ENCODE assay signal across 11 cellular contexts in the genomic region with DNA sequence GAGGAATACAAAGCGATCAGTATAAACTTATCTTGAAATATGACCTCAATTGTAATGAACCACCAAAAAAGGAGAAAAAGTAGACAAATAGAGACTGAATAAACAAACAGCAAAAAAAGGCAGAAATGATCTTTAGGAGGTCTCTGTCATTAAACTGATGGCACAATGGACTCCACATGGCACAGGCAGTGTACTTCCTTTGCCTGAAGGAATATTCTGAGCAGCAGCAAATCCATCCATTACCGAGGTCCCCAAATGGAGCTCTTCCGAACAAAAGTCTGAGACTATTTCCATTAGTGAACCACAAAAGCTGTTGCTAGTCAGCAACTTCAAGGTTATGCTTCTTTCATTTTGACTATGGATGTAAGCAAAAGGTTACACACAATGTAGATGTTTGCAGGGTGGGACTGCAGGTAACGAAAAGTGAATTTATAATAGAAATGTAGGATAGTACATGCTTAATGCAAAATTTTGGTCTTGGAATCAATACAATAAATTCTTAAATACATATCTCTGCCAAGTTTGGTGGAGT. TPM values are rescaled to one million over a fixed set of nuclear protein-coding genes. Genes with fewer than 3 reads are reported as not detected.
DNase-seq lines count a peak whose midpoint lies in the region; ATAC-seq and FAIRE-seq lines count a peak whose summit lies in the region.
"Had no signal": no experiment of that assay in that cellular context is flagged by ENCODE, and none has a peak within 500 bp of the region (broad histone marks: within the 10 kb centered on the region; RNA-seq: fewer than 3 reads in every experiment).

No MANE protein-coding gene starts in this region.

- no peaks in the 10 kb centered on the region for H3K9me3 Mint-ChIP-seq in activated CD4-positive, alpha-beta memory T cell treated with anti-CD3 and anti-CD28 coated beads for 36 hours

- H3K27me3 Mint-ChIP-seq in activated CD4-positive, alpha-beta memory T cell treated with anti-CD3 and anti-CD28 coated beads for 36 hours: no peaks in the 10 kb centered on the region

- no peak overlapping the region for H3K4me3 ChIP-seq in small intestine (ENCODE audit: low read depth in 1 of 2, low read length in 2 of 2)

- no peak for FAIRE-seq in small intestine (lab: Jason Lieb, UNC)

- CTCF ChIA-PET in activated CD4-positive, alpha-beta memory T cell treated with anti-CD3 and anti-CD28 coated beads for 36 hours (lab: Charles Lee): interaction anchor here (0.7 kb wide), 1 partner anchor 270 kb away, joined by 3 read pairs; no protein-coding TSS in a partner anchor

- ATAC-seq in HG02642 (IDR thresholded peaks at IDR 0.05; ENCODE audit: poor library complexity, unreplicated experiment) (peak; percentile 54), HG03457 (IDR thresholded peaks at IDR 0.05; ENCODE audit: unreplicated experiment) (no peak)

- H3K4me3 Mint-ChIP-seq in activated CD4-positive, alpha-beta memory T cell treated with anti-CD3 and anti-CD28 coated beads for 36 hours: no peak overlapping the region

- intact Hi-C loops in activated CD4-positive, alpha-beta memory T cell treated with anti-CD3 and anti-CD28 coated beads for 36 hours (cut with micrococcal nuclease): loop anchor here (5.0 to 10.0 kb wide), 3 partner anchors 93 to 483 kb away; a partner anchor contains a TSS

- POLR2A ChIA-PET in activated CD4-positive, alpha-beta memory T cell treated with anti-CD3 and anti-CD28 coated beads for 36 hours (lab: Charles Lee): no interaction called here

- peaks cover 0 to 1% of the 10 kb centered on the region in 2 donors for H3K36me3 ChIP-seq in small intestine (ENCODE audit: control insufficient read depth in 2 of 2, insufficient read depth in 2 of 2, low read length in 2 of 2)

- peak overlapping the region; percentile 40 for H3K27ac Mint-ChIP-seq in activated CD4-positive, alpha-beta memory T cell treated with anti-CD3 and anti-CD28 coated beads for 36 hours

- H3K4me1 Mint-ChIP-seq in activated CD4-positive, alpha-beta memory T cell treated with anti-CD3 and anti-CD28 coated beads for 36 hours (ENCODE audit: low read depth): peaks cover 46% of the 10 kb centered on the region

- H3K27me3 ChIP-seq in small intestine (ENCODE audit: control insufficient read depth in 2 of 2, insufficient read depth in 2 of 2, low read length in 2 of 2): no peaks in the 10 kb centered on the region

- H3K9me3 ChIP-seq in small intestine (ENCODE audit: control insufficient read depth, low read depth): no peaks in the 10 kb centered on the region

- WGBS in small intestine, 3 donors: 49 to 70% (median 61%) methylated on average over 4 of the region's 4 CpGs

- peak overlapping the region; percentile 22 to 55 for H3K27ac ChIP-seq in small intestine (ENCODE audit: low read depth in 1 of 2, low read length in 1 of 2)

- H3K4me1 ChIP-seq in small intestine (ENCODE audit: control insufficient read depth in 2 of 2, insufficient read depth in 1 of 2, low read depth in 1 of 2, low read length in 1 of 2): peaks cover 3 to 9% of the 10 kb centered on the region in 2 donors

- peaks cover 40% of the 10 kb centered on the region for H3K36me3 Mint-ChIP-seq in activated CD4-positive, alpha-beta memory T cell treated with anti-CD3 and anti-CD28 coated beads for 36 hours

- DNase-seq in NCI-H2081 (lab: John Stamatoyannopoulos, UW) (peak; percentile 30 to 63), NCI-H2081 treated with DMSO at 0.1 percent for 48 hours (lab: John Stamatoyannopoulos, UW) (no peak), small intestine (no peak)
- no peak for DNase-seq in activated CD4-positive, alpha-beta memory T cell treated with anti-CD3 and anti-CD28 coated beads for 36 hours
- DNase-seq in NK-92 treated with Interleukin-12 subunit alpha and Interleukin-12 subunit beta, amount 100 ng/mL, for 24 hours (lab: John Stamatoyannopoulos, UW): no peak
- no peak for DNase-seq in stimulated activated CD4-positive, alpha-beta T cell treated with anti-CD3 and anti-CD28 coated beads, Interleukin-2, amount 100 ng/mL, for 48 hours
- DNase-seq: 8988T; activated CD4-positive, alpha-beta T cell treated with anti-CD3 and anti-CD28 coated beads for 4 hours; midbrain had no signal

RNA-seq across cellular contexts. Expression of a gene that starts 14.5 kb away (rescaled TPM):
- 10 to 100 TPM; 22.7 to 24.6 TPM for total RNA-seq in activated CD4-positive, alpha-beta memory T cell treated with anti-CD3 and anti-CD28 coated beads for 36 hours
- 10 to 100 TPM in 1 of 3 donors, 1 to 10 TPM in 2; 8.1 to 21.8 (median 8.4) TPM for polyA plus RNA-seq in small intestine

Comparison
In these comparisons a context has a peak if more than half of its experiments do, and no peak if none do; other contexts are left out.
1. DNase-seq: peak in NCI-H2081 (2 of 2); none in NCI-H2081 treated with DMSO at 0.1 percent for 48 hours (single experiment), activated CD4-positive, alpha-beta memory T cell treated with anti-CD3 and anti-CD28 coated beads for 36 hours (single experiment), small intestine (single experiment), NK-92 treated with Interleukin-12 subunit alpha and Interleukin-12 subunit beta, amount 100 ng/mL, for 24 hours (single experiment) and stimulated activated CD4-positive, alpha-beta T cell treated with anti-CD3 and anti-CD28 coated beads, Interleukin-2, amount 100 ng/mL, for 48 hours (0 of 2).